ENCODE assay signal across 13 cellular contexts in genomic region chr4:190119474-190119873, GRCh38. TPM values are rescaled to one million over a fixed set of nuclear protein-coding genes. Genes with fewer than 3 reads are reported as not detected.
DNase-seq lines count a peak whose midpoint lies in the region; ATAC-seq and TF ChIP-seq lines count a peak whose summit lies in the region.
"Not testable (repeated sequence)": the region's sequence is repeated elsewhere in the genome, so short reads cannot be mapped to it uniquely, and the experiment has no call there.
"Had no signal": no experiment of that assay in that cellular context is flagged by ENCODE, and none has a peak within 500 bp of the region (broad histone marks: within the 10 kb centered on the region; RNA-seq: fewer than 3 reads in every experiment).

No MANE protein-coding gene starts in this region.

- not testable (repeated sequence) for H3K4me1 Mint-ChIP-seq in activated CD4-positive, alpha-beta T cell treated with anti-CD3 and anti-CD28 coated beads, Interleukin-2, amount 10 ng/mL, durations not matched to agents 24 days and 14 days; type B pancreatic cell (ENCODE audit: unreplicated experiment)

- H3K9me3 ChIP-seq in left lung, mucosa of descending colon: not testable (repeated sequence)

- not testable (repeated sequence) for H3K4me1 ChIP-seq in left lung; mucosa of descending colon (ENCODE audit: low read depth)

- not testable (repeated sequence) for H3K4me3 ChIP-seq in left lung, mucosa of descending colon

- intact Hi-C loops in activated CD4-positive, alpha-beta T cell treated with anti-CD3 and anti-CD28 coated beads, Interleukin-2, amount 10 ng/mL, durations not matched to agents 24 days and 14 days (cut with micrococcal nuclease); left cardiac atrium (cut with DNase I); left lung (cut with DNase I); mucosa of descending colon (cut with DNase I, micrococcal nuclease): not testable (repeated sequence)

- not testable (repeated sequence) for H3K36me3 Mint-ChIP-seq in activated CD4-positive, alpha-beta T cell treated with anti-CD3 and anti-CD28 coated beads, Interleukin-2, amount 10 ng/mL, durations not matched to agents 24 days and 14 days (ENCODE audit: low read depth); type B pancreatic cell

- H3K36me3 ChIP-seq in left lung; mucosa of descending colon (ENCODE audit: low read depth): not testable (repeated sequence)

- not testable (repeated sequence) for H3K27me3 Mint-ChIP-seq in activated CD4-positive, alpha-beta T cell treated with anti-CD3 and anti-CD28 coated beads, Interleukin-2, amount 10 ng/mL, durations not matched to agents 24 days and 14 days; type B pancreatic cell

- ATAC-seq in left cardiac atrium (peak; percentile 32 to 56), left lung (peak; percentile 62), mucosa of descending colon (peak; percentile 40)

- H3K27me3 ChIP-seq in left lung: not testable (repeated sequence)

- not testable (repeated sequence) for H3K27ac Mint-ChIP-seq in activated CD4-positive, alpha-beta T cell treated with anti-CD3 and anti-CD28 coated beads, Interleukin-2, amount 10 ng/mL, durations not matched to agents 24 days and 14 days; type B pancreatic cell

- DNase-seq in LoVo (ENCODE audit: low spot score) (peak; percentile 0), fibroblast of gingiva (ENCODE audit: low read depth) (peak; percentile 0), pons (ENCODE audit: low spot score) (peak; percentile 1), type B pancreatic cell (ENCODE audit: extremely low spot score, unreplicated experiment) (peak; percentile 13)
- DNase-seq in activated CD4-positive, alpha-beta T cell treated with anti-CD3 and anti-CD28 coated beads, Interleukin-2, amount 10 ng/mL, durations not matched to agents 24 days and 14 days: peak; percentile 54
- not testable (repeated sequence) for DNase-seq in left cardiac atrium, left lung, mucosa of descending colon

- TF ChIP-seq CTCF in left lung (IDR thresholded peaks at IDR 0.05); mucosa of descending colon (IDR thresholded peaks at IDR 0.05); type B pancreatic cell (conservative IDR thresholded peaks at IDR 0.05): not testable (repeated sequence)

- H3K27ac ChIP-seq in left lung: not testable (repeated sequence)

- H3K4me3 Mint-ChIP-seq in activated CD4-positive, alpha-beta T cell treated with anti-CD3 and anti-CD28 coated beads, Interleukin-2, amount 10 ng/mL, durations not matched to agents 24 days and 14 days; type B pancreatic cell: not testable (repeated sequence)

- H3K9me3 Mint-ChIP-seq in activated CD4-positive, alpha-beta T cell treated with anti-CD3 and anti-CD28 coated beads, Interleukin-2, amount 10 ng/mL, durations not matched to agents 24 days and 14 days; type B pancreatic cell: not testable (repeated sequence)

RNA-seq across cellular contexts. Expression of gene DUX4, which starts 54.1 kb away (rescaled TPM):
- total RNA-seq in activated CD4-positive, alpha-beta T cell treated with anti-CD3 and anti-CD28 coated beads, Interleukin-2, amount 10 ng/mL, durations not matched to agents 24 days and 14 days: not detected in 2 replicates
- total RNA-seq in left cardiac atrium (not detected), left lung (not detected), mucosa of descending colon (not detected), type B pancreatic cell (ENCODE audit: low replicate concordance) (not detected in 2 replicates)
- total RNA-seq: A673; CD4-positive, alpha-beta memory T cell; Daoy; GM23248; H4 had no signal

RNA-seq across cellular contexts. Expression of gene DBET, which starts 55.2 kb away (rescaled TPM):
- not detected in 2 replicates for total RNA-seq in activated CD4-positive, alpha-beta T cell treated with anti-CD3 and anti-CD28 coated beads, Interleukin-2, amount 10 ng/mL, durations not matched to agents 24 days and 14 days
- total RNA-seq in left cardiac atrium (not detected), left lung (under 1 TPM; 0.10 to 0.12 TPM), mucosa of descending colon (not detected), type B pancreatic cell (ENCODE audit: low replicate concordance) (not detected in 2 replicates)
- total RNA-seq: A673; CD4-positive, alpha-beta memory T cell; Daoy; GM23248; H4 had no signal
